Comparison of ENCODE assay signal across 8 cellular contexts in the genomic region with DNA sequence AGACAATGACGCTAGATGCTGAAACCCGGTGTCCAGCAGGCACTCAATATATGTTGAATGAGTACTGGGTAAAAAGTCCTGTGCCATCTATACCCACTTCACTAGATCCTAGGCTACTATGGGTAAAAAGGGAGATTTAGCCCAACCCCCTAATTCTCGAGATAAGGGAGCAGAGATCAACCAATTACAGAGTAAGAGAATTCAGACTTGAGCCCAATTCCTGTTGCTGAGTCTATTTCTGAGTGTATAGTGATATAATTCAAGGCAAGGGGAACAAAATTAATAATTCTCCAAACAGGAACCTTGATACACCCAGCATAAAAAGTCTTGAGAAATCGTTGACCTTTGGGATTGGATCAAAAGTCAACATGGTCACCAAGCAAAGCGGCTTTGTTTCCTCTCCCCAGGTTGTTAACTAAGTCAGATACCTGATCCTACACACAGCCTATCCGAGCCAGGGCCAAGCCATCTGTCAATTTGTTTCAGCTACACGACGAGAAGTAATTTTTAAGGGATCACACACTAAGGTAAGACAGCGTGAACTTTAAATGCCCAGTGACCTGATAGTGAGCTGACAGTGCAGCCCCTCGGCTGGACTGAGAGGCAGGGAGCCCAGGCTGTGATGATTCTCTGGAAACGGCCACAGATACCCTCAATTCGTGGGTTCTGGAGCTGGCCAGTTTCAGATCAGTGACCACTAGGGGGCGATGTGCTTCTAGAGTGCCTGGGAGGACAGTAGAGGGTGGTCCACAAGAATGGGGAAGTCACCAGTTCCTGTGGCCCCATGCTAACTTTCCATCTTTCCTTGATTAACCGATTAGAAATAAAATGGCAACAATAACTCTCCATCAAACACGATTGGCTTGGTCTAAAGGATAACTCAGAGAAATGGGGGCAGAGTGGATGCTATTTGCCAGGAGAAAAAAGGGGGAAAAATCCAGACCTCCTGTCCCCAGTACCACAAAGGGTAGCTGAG. TPM values are rescaled to one million over a fixed set of nuclear protein-coding genes. Genes with fewer than 3 reads are reported as not detected.
DNase-seq lines count a peak whose midpoint lies in the region; ATAC-seq, FAIRE-seq and TF ChIP-seq lines count a peak whose summit lies in the region.

No MANE protein-coding gene starts in this region.

- H3K4me2 ChIP-seq in endothelial cell of umbilical vein (ENCODE audit: insufficient read depth, low read length), result no peak overlapping the region

- ATAC-seq in HG03139 (IDR thresholded peaks at IDR 0.05; ENCODE audit: unreplicated experiment), result no peak

- intact Hi-C loops in endothelial cell of umbilical vein (cut with micrococcal nuclease), result loop anchor here (1.0 to 2.0 kb wide), 5 partner anchors 131 to 580 kb away; no protein-coding TSS in a partner anchor

- H3K27me3 ChIP-seq in endothelial cell of umbilical vein (ENCODE audit: control insufficient read depth in 2 of 2, insufficient read depth in 2 of 2, low read length in 2 of 2) (no peaks in the 10 kb centered on the region), muscle layer of duodenum (ENCODE audit: low read depth, low read length) (no peaks in the 10 kb centered on the region)

- dilution Hi-C loops in endothelial cell of umbilical vein (cut with MboI; ENCODE audit: extremely low pct_ligation_motif_present, low sequenced_read_pairs), result no loop called here

- no peaks in the 10 kb centered on the region for H4K20me1 ChIP-seq in endothelial cell of umbilical vein (replicated peaks; ENCODE audit: control insufficient read depth, extremely low read depth, insufficient read depth, low read length)

- H3K4me3 ChIP-seq in endothelial cell of umbilical vein (replicated peaks in 1 of 3; ENCODE audit: insufficient read depth in 1 of 3, low read depth in 1 of 3, low read length in 3 of 3) (no peak overlapping the region), muscle layer of duodenum (ENCODE audit: low read depth in 1 of 2, low read length in 2 of 2) (peak overlapping the region in 1 of 2 donors; percentile 7)

- POLR2A ChIA-PET in endothelial cell of umbilical vein (lab: Charles Lee), result interaction anchor here (0.6 kb wide), 1 partner anchor 10 kb away, joined by 3 read pairs; no protein-coding TSS in a partner anchor

- H3K4me1 ChIP-seq in endothelial cell of umbilical vein (ENCODE audit: control insufficient read depth, extremely low read depth, insufficient read depth, low read length) (no peaks in the 10 kb centered on the region), muscle layer of duodenum (ENCODE audit: control insufficient read depth in 1 of 2, insufficient read depth in 2 of 2, low read length in 2 of 2) (peaks cover 0 to 4% of the 10 kb centered on the region in 2 donors)

- H3K9me3 ChIP-seq in endothelial cell of umbilical vein (replicated peaks; ENCODE audit: control insufficient read depth, insufficient read depth, low read length), result no peaks in the 10 kb centered on the region
- no peaks in the 10 kb centered on the region for H3K9me3 ChIP-seq in muscle layer of duodenum (ENCODE audit: control insufficient read depth in 1 of 2, low read length in 2 of 2)

- no peaks in the 10 kb centered on the region for H3K79me2 ChIP-seq in endothelial cell of umbilical vein (ENCODE audit: control insufficient read depth, insufficient read depth, low read length)

- H2AFZ ChIP-seq in endothelial cell of umbilical vein (ENCODE audit: low read depth, low read length), result no peak overlapping the region

- H3K27ac ChIP-seq in endothelial cell of umbilical vein (ENCODE audit: insufficient read depth, low read depth, low read length), result no peak overlapping the region
- peak overlapping the region; percentile 64 for H3K27ac ChIP-seq in muscle layer of duodenum (ENCODE audit: low read length)

- DNase-seq in A172 (ENCODE audit: low spot score), result peak; percentile 60
- peak; percentile 52 for DNase-seq in GM13977 (ENCODE audit: low spot score)
- DNase-seq in NCI-H774 (lab: John Stamatoyannopoulos, UW), result peak; percentile 30
- peak; percentile 74 for DNase-seq in activated CD8-positive, alpha-beta memory T cell treated with anti-CD3 and anti-CD28 coated beads for 24 hours
- peak; percentile 59 for DNase-seq in endothelial cell of umbilical vein (ENCODE audit: low read depth, low spot score)
- DNase-seq in stimulated activated naive CD4-positive, alpha-beta T cell (lab: John Stamatoyannopoulos, UW), result peak; percentile 18 to 77 (median 54)

- H3K9me1 ChIP-seq in endothelial cell of umbilical vein (replicated peaks; ENCODE audit: control insufficient read depth, extremely low read depth, insufficient read depth, low read length), result no peaks in the 10 kb centered on the region

- BruUV-seq in endothelial cell of umbilical vein (replicated peaks; lab: Mats Ljungman, UMichigan), result no TSS peak

- TF ChIP-seq CTCF in GM13977 (IDR thresholded peaks at IDR 0.05; ENCODE audit: extremely low read depth, insufficient read depth, missing control alignments), result peak; percentile 78
- TF ChIP-seq CTCF in endothelial cell of umbilical vein (IDR thresholded peaks at IDR 0.05; ENCODE audit: extremely low read depth in 1 of 2, insufficient read depth in 1 of 2, low read depth in 1 of 2, low read length in 2 of 2), result peak; percentile 85 to 87

- H3K9ac ChIP-seq in endothelial cell of umbilical vein (replicated peaks; ENCODE audit: extremely low read depth, insufficient read depth, low read length), result no peak overlapping the region

- CTCF ChIA-PET in endothelial cell of umbilical vein (lab: Charles Lee), result interaction anchor here (0.5 to 1.9 kb wide), 36 partner anchors 9 to 599 kb away, joined by 3 to 37 read pairs (median 4); no protein-coding TSS in a partner anchor

- in situ Hi-C loops in GM13977 (cut with MboI; ENCODE audit: low pct_unique_long_range_greater_than_20kb, low sequenced_read_pairs, unreplicated experiment), result no loop called here

- peak; percentile 88 for FAIRE-seq in endothelial cell of umbilical vein (lab: Jason Lieb, UNC)

- H3K36me3 ChIP-seq in endothelial cell of umbilical vein (ENCODE audit: control insufficient read depth in 2 of 2, extremely low read depth in 1 of 2, insufficient read depth in 2 of 2, low read length in 2 of 2), result no peaks in the 10 kb centered on the region
- H3K36me3 ChIP-seq in muscle layer of duodenum (ENCODE audit: control insufficient read depth in 1 of 2, insufficient read depth in 2 of 2, low read length in 2 of 2), result peaks cover 3% of the 10 kb centered on the region in 2 donors

- no peak for TF ChIP-seq POLR2A in endothelial cell of umbilical vein (IDR thresholded peaks at IDR 0.05; ENCODE audit: low read depth, low read length)

TF ChIP-seq in endothelial cell of umbilical vein, 7 proteins besides CTCF, POLR2A, EP300 and RAD21:
- no peak for TF ChIP-seq JUN (IDR thresholded peaks at IDR 0.05; ENCODE audit: borderline replicate concordance, insufficient read depth, insufficient read length, low read depth)
- TF ChIP-seq FOS (IDR thresholded peaks at IDR 0.05; ENCODE audit: borderline replicate concordance, insufficient read depth, low read length), result no peak
- TF ChIP-seq MYC (IDR thresholded peaks at IDR 0.05; ENCODE audit: low read depth, low read length), result no peak
- TF ChIP-seq, protein P1, sequence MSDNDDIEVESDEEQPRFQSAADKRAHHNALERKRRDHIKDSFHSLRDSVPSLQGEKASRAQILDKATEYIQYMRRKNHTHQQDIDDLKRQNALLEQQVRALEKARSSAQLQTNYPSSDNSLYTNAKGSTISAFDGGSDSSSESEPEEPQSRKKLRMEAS (IDR thresholded peaks at IDR 0.05; ENCODE audit: insufficient read depth, insufficient read length), result no peak
- no peak for TF ChIP-seq GATA2 (IDR thresholded peaks at IDR 0.05; ENCODE audit: insufficient read depth, insufficient read length, low read depth, low read length)
- no peak for TF ChIP-seq EZH2 (IDR thresholded peaks at IDR 0.05; ENCODE audit: borderline replicate concordance, low read depth, low read length, severe bottlenecking)
- TF ChIP-seq POLR2AphosphoS5 (IDR thresholded peaks at IDR 0.05; ENCODE audit: insufficient read depth, low read depth, low read length), result no peak

RNA-seq across cellular contexts. Expression of a gene that starts 46.2 kb away (rescaled TPM):
- 6.5 and 8.2 TPM in 2 replicates for total RNA-seq in A172 (2014; rRNA removed; shearing (Covaris generic))
- total RNA-seq in endothelial cell of umbilical vein, result 10.8 and 14.3 TPM in 2 replicates
- 4.0 and 4.2 TPM in 2 replicates for polyA plus RNA-seq in endothelial cell of umbilical vein
- polyA plus RNA-seq in endothelial cell of umbilical vein (2011; cell fraction: cytosol; rRNA removed), result 4.0 and 4.5 TPM in 2 replicates
- polyA plus RNA-seq in endothelial cell of umbilical vein (2011; cell fraction: nucleus; rRNA removed), result 8.8 and 10.7 TPM in 2 replicates
- polyA plus RNA-seq in endothelial cell of umbilical vein (2012), result 2.7 and 4.0 TPM in 2 replicates
- 11.6 and 15.7 TPM in 2 replicates for polyA minus RNA-seq in endothelial cell of umbilical vein
- 1.0 TPM for polyA minus RNA-seq in endothelial cell of umbilical vein (2011; cell fraction: cytosol; rRNA and poly(A)+ RNA removed)
- polyA minus RNA-seq in endothelial cell of umbilical vein (2011; cell fraction: nucleus; rRNA and poly(A)+ RNA removed), result 15.9 and 18.5 TPM in 2 replicates
